In the genomic region with DNA sequence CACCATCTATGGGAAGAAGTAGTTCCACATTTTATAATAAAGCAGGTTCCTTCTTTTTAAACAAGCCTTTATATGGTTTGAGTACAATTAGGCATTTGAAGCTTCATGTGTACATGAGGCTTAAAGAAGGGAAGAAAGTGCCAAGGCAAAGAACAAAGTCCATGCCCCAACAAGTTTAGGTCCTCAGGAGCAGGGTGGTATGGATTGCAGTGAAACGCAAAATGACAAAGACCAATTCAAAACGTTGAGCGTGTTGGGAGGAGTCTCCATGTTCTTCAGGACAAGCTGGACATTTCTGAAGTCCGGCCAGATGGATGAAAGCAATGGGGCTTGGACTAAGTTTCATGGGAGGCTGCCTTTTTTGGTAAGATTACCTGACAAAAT, we compare ENCODE assay signal across 1 cellular context.
TF ChIP-seq lines count a peak whose summit lies in the region.

No MANE protein-coding gene starts in this region.

TF ChIP-seq in HepG2, 621 proteins besides CTCF, POLR2A, EP300 and RAD21 (continued from another document and continues in another):
- TF ChIP-seq SRSF1 (optimal IDR thresholded peaks at IDR 0.05; ENCODE audit: low read depth, low read length) (no peak), IRF2 (CRISPR knock-in tag; IDR thresholded peaks at IDR 0.05) (peak; percentile 48; the same call in 1 of the 2 replicates), ZNF317 (CRISPR knock-in tag; IDR thresholded peaks at IDR 0.05) (no peak), HNF4G (IDR thresholded peaks at IDR 0.05; ENCODE audit: borderline replicate concordance, low read depth, low read length) (peak; percentile 78), HNF4G (CRISPR knock-in tag; IDR thresholded peaks at IDR 0.05; ENCODE audit: borderline replicate concordance, low read depth) (0 out of 2 replicates have a peak, but pooled peaks have one; percentile 28), ZFYVE20 (CRISPR knock-in tag; IDR thresholded peaks at IDR 0.05; ENCODE audit: borderline replicate concordance, low read depth) (no peak), RCOR2 (CRISPR knock-in tag; IDR thresholded peaks at IDR 0.05) (0 out of 2 replicates have a peak, but pooled peaks have one; percentile 19), SMAD3 (CRISPR knock-in tag; IDR thresholded peaks at IDR 0.05) (no peak), ZNF672 (CRISPR knock-in tag; IDR thresholded peaks at IDR 0.05) (no peak), FOXJ3 (CRISPR knock-in tag; IDR thresholded peaks at IDR 0.05; ENCODE audit: borderline replicate concordance) (no peak), MTA3 (CRISPR knock-in tag; IDR thresholded peaks at IDR 0.05) (no peak), MTF2 (CRISPR knock-in tag; IDR thresholded peaks at IDR 0.05; ENCODE audit: borderline replicate concordance) (no peak), ZFP1 (CRISPR knock-in tag; IDR thresholded peaks at IDR 0.05) (no peak), TBL1XR1 (IDR thresholded peaks at IDR 0.05; ENCODE audit: borderline replicate concordance, low read length, partially characterized antibody) (no peak), HOXD1 (CRISPR knock-in tag; IDR thresholded peaks at IDR 0.05) (no peak), GABPB1 (CRISPR knock-in tag; IDR thresholded peaks at IDR 0.05) (no peak), BCL6 (CRISPR knock-in tag; IDR thresholded peaks at IDR 0.05) (peak; percentile 75), CBX5 (CRISPR knock-in tag; IDR thresholded peaks at IDR 0.05; ENCODE audit: borderline replicate concordance) (no peak), FOXC1 (CRISPR knock-in tag; IDR thresholded peaks at IDR 0.05; ENCODE audit: borderline replicate concordance) (no peak), ZNF34 (CRISPR knock-in tag; IDR thresholded peaks at IDR 0.05; ENCODE audit: borderline replicate concordance) (no peak), HIVEP1 (CRISPR knock-in tag; IDR thresholded peaks at IDR 0.05) (no peak), NR1H2 (CRISPR knock-in tag; IDR thresholded peaks at IDR 0.05; ENCODE audit: borderline replicate concordance, low read depth) (no peak), THAP11 (CRISPR knock-in tag; IDR thresholded peaks at IDR 0.05) (no peak), ETV6 (CRISPR knock-in tag; conservative IDR thresholded peaks at IDR 0.05) (no peak), ZNF296 (CRISPR knock-in tag; conservative IDR thresholded peaks at IDR 0.05) (no peak), TEAD2 (CRISPR knock-in tag; IDR thresholded peaks at IDR 0.05) (no peak), TARDBP (CRISPR knock-in tag; IDR thresholded peaks at IDR 0.05) (no peak), AGO2 (optimal IDR thresholded peaks at IDR 0.05; ENCODE audit: low read depth, low read length) (no peak), NFKBIZ (CRISPR knock-in tag; IDR thresholded peaks at IDR 0.05) (no peak), TOE1 (CRISPR knock-in tag; IDR thresholded peaks at IDR 0.05) (no peak)
- TF ChIP-seq, protein P1, sequence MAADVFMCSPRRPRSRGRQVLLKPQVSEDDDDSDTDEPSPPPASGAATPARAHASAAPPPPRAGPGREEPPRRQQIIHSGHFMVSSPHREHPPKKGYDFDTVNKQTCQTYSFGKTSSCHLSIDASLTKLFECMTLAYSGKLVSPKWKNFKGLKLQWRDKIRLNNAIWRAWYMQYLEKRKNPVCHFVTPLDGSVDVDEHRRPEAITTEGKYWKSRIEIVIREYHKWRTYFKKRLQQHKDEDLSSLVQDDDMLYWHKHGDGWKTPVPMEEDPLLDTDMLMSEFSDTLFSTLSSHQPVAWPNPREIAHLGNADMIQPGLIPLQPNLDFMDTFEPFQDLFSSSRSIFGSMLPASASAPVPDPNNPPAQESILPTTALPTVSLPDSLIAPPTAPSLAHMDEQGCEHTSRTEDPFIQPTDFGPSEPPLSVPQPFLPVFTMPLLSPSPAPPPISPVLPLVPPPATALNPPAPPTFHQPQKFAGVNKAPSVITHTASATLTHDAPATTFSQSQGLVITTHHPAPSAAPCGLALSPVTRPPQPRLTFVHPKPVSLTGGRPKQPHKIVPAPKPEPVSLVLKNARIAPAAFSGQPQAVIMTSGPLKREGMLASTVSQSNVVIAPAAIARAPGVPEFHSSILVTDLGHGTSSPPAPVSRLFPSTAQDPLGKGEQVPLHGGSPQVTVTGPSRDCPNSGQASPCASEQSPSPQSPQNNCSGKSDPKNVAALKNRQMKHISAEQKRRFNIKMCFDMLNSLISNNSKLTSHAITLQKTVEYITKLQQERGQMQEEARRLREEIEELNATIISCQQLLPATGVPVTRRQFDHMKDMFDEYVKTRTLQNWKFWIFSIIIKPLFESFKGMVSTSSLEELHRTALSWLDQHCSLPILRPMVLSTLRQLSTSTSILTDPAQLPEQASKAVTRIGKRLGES (CRISPR knock-in tag; IDR thresholded peaks at IDR 0.05; ENCODE audit: borderline replicate concordance): no peak
- TF ChIP-seq, protein P2, sequence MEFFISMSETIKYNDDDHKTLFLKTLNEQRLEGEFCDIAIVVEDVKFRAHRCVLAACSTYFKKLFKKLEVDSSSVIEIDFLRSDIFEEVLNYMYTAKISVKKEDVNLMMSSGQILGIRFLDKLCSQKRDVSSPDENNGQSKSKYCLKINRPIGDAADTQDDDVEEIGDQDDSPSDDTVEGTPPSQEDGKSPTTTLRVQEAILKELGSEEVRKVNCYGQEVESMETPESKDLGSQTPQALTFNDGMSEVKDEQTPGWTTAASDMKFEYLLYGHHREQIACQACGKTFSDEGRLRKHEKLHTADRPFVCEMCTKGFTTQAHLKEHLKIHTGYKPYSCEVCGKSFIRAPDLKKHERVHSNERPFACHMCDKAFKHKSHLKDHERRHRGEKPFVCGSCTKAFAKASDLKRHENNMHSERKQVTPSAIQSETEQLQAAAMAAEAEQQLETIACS (CRISPR knock-in tag; IDR thresholded peaks at IDR 0.05): no peak
- TF ChIP-seq, protein P3, sequence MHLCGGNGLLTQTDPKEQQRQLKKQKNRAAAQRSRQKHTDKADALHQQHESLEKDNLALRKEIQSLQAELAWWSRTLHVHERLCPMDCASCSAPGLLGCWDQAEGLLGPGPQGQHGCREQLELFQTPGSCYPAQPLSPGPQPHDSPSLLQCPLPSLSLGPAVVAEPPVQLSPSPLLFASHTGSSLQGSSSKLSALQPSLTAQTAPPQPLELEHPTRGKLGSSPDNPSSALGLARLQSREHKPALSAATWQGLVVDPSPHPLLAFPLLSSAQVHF (CRISPR knock-in tag; IDR thresholded peaks at IDR 0.05): no peak
- TF ChIP-seq, protein P4, sequence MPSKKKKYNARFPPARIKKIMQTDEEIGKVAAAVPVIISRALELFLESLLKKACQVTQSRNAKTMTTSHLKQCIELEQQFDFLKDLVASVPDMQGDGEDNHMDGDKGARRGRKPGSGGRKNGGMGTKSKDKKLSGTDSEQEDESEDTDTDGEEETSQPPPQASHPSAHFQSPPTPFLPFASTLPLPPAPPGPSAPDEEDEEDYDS (CRISPR knock-in tag; IDR thresholded peaks at IDR 0.05): no peak
- TF ChIP-seq, protein P5, sequence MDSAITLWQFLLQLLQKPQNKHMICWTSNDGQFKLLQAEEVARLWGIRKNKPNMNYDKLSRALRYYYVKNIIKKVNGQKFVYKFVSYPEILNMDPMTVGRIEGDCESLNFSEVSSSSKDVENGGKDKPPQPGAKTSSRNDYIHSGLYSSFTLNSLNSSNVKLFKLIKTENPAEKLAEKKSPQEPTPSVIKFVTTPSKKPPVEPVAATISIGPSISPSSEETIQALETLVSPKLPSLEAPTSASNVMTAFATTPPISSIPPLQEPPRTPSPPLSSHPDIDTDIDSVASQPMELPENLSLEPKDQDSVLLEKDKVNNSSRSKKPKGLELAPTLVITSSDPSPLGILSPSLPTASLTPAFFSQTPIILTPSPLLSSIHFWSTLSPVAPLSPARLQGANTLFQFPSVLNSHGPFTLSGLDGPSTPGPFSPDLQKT (CRISPR knock-in tag; IDR thresholded peaks at IDR 0.05; ENCODE audit: borderline replicate concordance): no peak
- TF ChIP-seq, protein P6, sequence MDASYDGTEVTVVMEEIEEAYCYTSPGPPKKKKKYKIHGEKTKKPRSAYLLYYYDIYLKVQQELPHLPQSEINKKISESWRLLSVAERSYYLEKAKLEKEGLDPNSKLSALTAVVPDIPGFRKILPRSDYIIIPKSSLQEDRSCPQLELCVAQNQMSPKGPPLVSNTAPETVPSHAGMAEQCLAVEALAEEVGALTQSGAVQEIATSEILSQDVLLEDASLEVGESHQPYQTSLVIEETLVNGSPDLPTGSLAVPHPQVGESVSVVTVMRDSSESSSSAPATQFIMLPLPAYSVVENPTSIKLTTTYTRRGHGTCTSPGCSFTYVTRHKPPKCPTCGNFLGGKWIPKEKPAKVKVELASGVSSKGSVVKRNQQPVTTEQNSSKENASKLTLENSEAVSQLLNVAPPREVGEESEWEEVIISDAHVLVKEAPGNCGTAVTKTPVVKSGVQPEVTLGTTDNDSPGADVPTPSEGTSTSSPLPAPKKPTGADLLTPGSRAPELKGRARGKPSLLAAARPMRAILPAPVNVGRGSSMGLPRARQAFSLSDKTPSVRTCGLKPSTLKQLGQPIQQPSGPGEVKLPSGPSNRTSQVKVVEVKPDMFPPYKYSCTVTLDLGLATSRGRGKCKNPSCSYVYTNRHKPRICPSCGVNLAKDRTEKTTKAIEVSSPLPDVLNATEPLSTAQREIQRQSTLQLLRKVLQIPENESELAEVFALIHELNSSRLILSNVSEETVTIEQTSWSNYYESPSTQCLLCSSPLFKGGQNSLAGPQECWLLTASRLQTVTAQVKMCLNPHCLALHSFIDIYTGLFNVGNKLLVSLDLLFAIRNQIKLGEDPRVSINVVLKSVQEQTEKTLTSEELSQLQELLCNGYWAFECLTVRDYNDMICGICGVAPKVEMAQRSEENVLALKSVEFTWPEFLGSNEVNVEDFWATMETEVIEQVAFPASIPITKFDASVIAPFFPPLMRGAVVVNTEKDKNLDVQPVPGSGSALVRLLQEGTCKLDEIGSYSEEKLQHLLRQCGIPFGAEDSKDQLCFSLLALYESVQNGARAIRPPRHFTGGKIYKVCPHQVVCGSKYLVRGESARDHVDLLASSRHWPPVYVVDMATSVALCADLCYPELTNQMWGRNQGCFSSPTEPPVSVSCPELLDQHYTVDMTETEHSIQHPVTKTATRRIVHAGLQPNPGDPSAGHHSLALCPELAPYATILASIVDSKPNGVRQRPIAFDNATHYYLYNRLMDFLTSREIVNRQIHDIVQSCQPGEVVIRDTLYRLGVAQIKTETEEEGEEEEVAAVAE (CRISPR knock-in tag; IDR thresholded peaks at IDR 0.05; ENCODE audit: borderline replicate concordance): no peak
- TF ChIP-seq, protein P7, sequence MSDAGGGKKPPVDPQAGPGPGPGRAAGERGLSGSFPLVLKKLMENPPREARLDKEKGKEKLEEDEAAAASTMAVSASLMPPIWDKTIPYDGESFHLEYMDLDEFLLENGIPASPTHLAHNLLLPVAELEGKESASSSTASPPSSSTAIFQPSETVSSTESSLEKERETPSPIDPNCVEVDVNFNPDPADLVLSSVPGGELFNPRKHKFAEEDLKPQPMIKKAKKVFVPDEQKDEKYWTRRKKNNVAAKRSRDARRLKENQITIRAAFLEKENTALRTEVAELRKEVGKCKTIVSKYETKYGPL (CRISPR knock-in tag; IDR thresholded peaks at IDR 0.05): no peak
- TF ChIP-seq, protein P8, sequence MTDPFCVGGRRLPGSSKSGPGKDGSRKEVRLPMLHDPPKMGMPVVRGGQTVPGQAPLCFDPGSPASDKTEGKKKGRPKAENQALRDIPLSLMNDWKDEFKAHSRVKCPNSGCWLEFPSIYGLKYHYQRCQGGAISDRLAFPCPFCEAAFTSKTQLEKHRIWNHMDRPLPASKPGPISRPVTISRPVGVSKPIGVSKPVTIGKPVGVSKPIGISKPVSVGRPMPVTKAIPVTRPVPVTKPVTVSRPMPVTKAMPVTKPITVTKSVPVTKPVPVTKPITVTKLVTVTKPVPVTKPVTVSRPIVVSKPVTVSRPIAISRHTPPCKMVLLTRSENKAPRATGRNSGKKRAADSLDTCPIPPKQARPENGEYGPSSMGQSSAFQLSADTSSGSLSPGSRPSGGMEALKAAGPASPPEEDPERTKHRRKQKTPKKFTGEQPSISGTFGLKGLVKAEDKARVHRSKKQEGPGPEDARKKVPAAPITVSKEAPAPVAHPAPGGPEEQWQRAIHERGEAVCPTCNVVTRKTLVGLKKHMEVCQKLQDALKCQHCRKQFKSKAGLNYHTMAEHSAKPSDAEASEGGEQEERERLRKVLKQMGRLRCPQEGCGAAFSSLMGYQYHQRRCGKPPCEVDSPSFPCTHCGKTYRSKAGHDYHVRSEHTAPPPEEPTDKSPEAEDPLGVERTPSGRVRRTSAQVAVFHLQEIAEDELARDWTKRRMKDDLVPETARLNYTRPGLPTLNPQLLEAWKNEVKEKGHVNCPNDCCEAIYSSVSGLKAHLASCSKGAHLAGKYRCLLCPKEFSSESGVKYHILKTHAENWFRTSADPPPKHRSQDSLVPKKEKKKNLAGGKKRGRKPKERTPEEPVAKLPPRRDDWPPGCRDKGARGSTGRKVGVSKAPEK (CRISPR knock-in tag; IDR thresholded peaks at IDR 0.05; ENCODE audit: borderline replicate concordance): no peak
- TF ChIP-seq, protein P9, sequence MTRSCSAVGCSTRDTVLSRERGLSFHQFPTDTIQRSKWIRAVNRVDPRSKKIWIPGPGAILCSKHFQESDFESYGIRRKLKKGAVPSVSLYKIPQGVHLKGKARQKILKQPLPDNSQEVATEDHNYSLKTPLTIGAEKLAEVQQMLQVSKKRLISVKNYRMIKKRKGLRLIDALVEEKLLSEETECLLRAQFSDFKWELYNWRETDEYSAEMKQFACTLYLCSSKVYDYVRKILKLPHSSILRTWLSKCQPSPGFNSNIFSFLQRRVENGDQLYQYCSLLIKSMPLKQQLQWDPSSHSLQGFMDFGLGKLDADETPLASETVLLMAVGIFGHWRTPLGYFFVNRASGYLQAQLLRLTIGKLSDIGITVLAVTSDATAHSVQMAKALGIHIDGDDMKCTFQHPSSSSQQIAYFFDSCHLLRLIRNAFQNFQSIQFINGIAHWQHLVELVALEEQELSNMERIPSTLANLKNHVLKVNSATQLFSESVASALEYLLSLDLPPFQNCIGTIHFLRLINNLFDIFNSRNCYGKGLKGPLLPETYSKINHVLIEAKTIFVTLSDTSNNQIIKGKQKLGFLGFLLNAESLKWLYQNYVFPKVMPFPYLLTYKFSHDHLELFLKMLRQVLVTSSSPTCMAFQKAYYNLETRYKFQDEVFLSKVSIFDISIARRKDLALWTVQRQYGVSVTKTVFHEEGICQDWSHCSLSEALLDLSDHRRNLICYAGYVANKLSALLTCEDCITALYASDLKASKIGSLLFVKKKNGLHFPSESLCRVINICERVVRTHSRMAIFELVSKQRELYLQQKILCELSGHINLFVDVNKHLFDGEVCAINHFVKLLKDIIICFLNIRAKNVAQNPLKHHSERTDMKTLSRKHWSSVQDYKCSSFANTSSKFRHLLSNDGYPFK (CRISPR knock-in tag; IDR thresholded peaks at IDR 0.05; ENCODE audit: borderline replicate concordance): no peak
